ENCODE assay signal across 14 cellular contexts in genomic region chr15:62758952-62759349, GRCh38.
DNase-seq lines count a peak whose midpoint lies in the region; ATAC-seq and TF ChIP-seq lines count a peak whose summit lies in the region.
"Had no signal": no experiment of that assay in that cellular context is flagged by ENCODE, and none has a peak within 500 bp of the region (broad histone marks: within the 10 kb centered on the region; RNA-seq: fewer than 3 reads in every experiment).

No MANE protein-coding gene starts in this region.

- WGBS in GM23248 (ENCODE audit: low coverage in 1 of 2, low lambda C conversion rate in 2 of 2, missing lambda C conversion rate in 2 of 2), 2 experiments: 49 to 52% methylated on average over 4 of the region's 4 CpGs
- 73 to 85% (median 81%) methylated on average over 4 of the region's 4 CpGs for WGBS in stomach, 5 donors
- 89% methylated on average over 4 of the region's 4 CpGs for WGBS in smooth muscle cell (ENCODE audit: low lambda C conversion rate)

- ATAC-seq in HG02763 (IDR thresholded peaks at IDR 0.05; ENCODE audit: unreplicated experiment): no peak
- ATAC-seq in activated T-cell treated with anti-CD3 and anti-CD28 coated beads, Interleukin-2, amount 50 U/mL, for 72 hours (replicated peaks in 1 of 2): no peak
- ATAC-seq: effector memory CD8-positive, alpha-beta T cell had no signal

- H3K4me3 ChIP-seq in GM23248 (peak overlapping the region; percentile 35), right atrium auricular region (no peak overlapping the region), stomach (no peak overlapping the region), smooth muscle cell (no peak overlapping the region)

- H3K36me3 Mint-ChIP-seq in MCF 10A (ENCODE audit: insufficient read depth, unreplicated experiment): peaks cover 9% of the 10 kb centered on the region
- no peaks in the 10 kb centered on the region for H3K36me3 Mint-ChIP-seq in activated T-cell treated with anti-CD3 and anti-CD28 coated beads, Interleukin-2, amount 50 U/mL, for 72 hours (ENCODE audit: insufficient read depth in 2 of 2)

- H3K9me3 ChIP-seq in GM23248 (ENCODE audit: low read depth) (no peaks in the 10 kb centered on the region), right atrium auricular region (no peaks in the 10 kb centered on the region), stomach (no peaks in the 10 kb centered on the region), smooth muscle cell (replicated peaks; ENCODE audit: low read depth) (no peaks in the 10 kb centered on the region)

- in situ Hi-C loops in GM23248 (cut with MboI): no loop called here

- H3K27me3 Mint-ChIP-seq in MCF 10A (ENCODE audit: insufficient read depth, unreplicated experiment): no peaks in the 10 kb centered on the region
- H3K27me3 Mint-ChIP-seq in activated T-cell treated with anti-CD3 and anti-CD28 coated beads, Interleukin-2, amount 50 U/mL, for 72 hours (ENCODE audit: low read depth): no peaks in the 10 kb centered on the region

- BruUV-seq in MCF 10A (replicated peaks; lab: Mats Ljungman, UMichigan): no TSS peak

- no peaks in the 10 kb centered on the region for H3K79me2 ChIP-seq in GM23248 (ENCODE audit: insufficient read depth)
- H3K79me2 ChIP-seq in smooth muscle cell (ENCODE audit: low read depth): no peaks in the 10 kb centered on the region

- H3K9ac ChIP-seq in GM23248 (peak overlapping the region; percentile 75), smooth muscle cell (ENCODE audit: low read depth) (no peak overlapping the region)

- CTCF ChIA-PET in MCF 10A (lab: Yijun Ruan, JAX): interaction anchor here (0.8 to 2.2 kb wide), 3 partner anchors 289 to 367 kb away, joined by 3 to 9 read pairs (median 3); no protein-coding TSS in a partner anchor

- no peak for TF ChIP-seq EP300 in stomach (IDR thresholded peaks at IDR 0.05)

- H3K27ac Mint-ChIP-seq in MCF 10A (ENCODE audit: low read depth, unreplicated experiment): peak overlapping the region; percentile 74
- no peak overlapping the region for H3K27ac Mint-ChIP-seq in activated T-cell treated with anti-CD3 and anti-CD28 coated beads, Interleukin-2, amount 50 U/mL, for 72 hours
- H3K27ac Mint-ChIP-seq: activated T-helper 2 cell treated with anti-CD3 and anti-CD28 coated beads, Interferon-gamma antibody, Interleukin-2, Interleukin-4, amounts not matched to agents 10 μg/mL and 5 μg/mL and 100 μg/mL, durations not matched to agents 14 hours and 24 hours and 36 hours had no signal

- H3K4me2 ChIP-seq in GM23248 (ENCODE audit: unreplicated experiment) (peak overlapping the region; percentile 64), smooth muscle cell (no peak overlapping the region)

- H3K9me3 Mint-ChIP-seq in MCF 10A (ENCODE audit: unreplicated experiment): no peaks in the 10 kb centered on the region
- no peaks in the 10 kb centered on the region for H3K9me3 Mint-ChIP-seq in activated T-cell treated with anti-CD3 and anti-CD28 coated beads, Interleukin-2, amount 50 U/mL, for 72 hours
- H3K9me3 Mint-ChIP-seq: activated T-helper 2 cell treated with anti-CD3 and anti-CD28 coated beads, Interferon-gamma antibody, Interleukin-2, Interleukin-4, amounts not matched to agents 10 μg/mL and 5 μg/mL and 100 μg/mL, durations not matched to agents 14 hours and 24 hours and 36 hours; effector memory CD8-positive, alpha-beta T cell had no signal

- H4K20me1 ChIP-seq in GM23248 (ENCODE audit: insufficient read depth) (no peaks in the 10 kb centered on the region), smooth muscle cell (ENCODE audit: low read depth) (no peaks in the 10 kb centered on the region)

- no peaks in the 10 kb centered on the region for H3K9me2 ChIP-seq in GM23248 (ENCODE audit: insufficient read depth)

- H3F3A ChIP-seq in GM23248 (ENCODE audit: insufficient read depth): peaks cover 30% of the 10 kb centered on the region
- peaks cover 12% of the 10 kb centered on the region for H3F3A ChIP-seq in smooth muscle cell (ENCODE audit: low read depth)

- no peak overlapping the region for H3K4me3 Mint-ChIP-seq in MCF 10A (ENCODE audit: unreplicated experiment)
- no peak overlapping the region for H3K4me3 Mint-ChIP-seq in activated T-cell treated with anti-CD3 and anti-CD28 coated beads, Interleukin-2, amount 50 U/mL, for 72 hours
- H3K4me3 Mint-ChIP-seq: effector memory CD8-positive, alpha-beta T cell had no signal

- TF ChIP-seq POLR2A in stomach (IDR thresholded peaks at IDR 0.05): no peak

- peaks cover 27% of the 10 kb centered on the region for H3K4me1 Mint-ChIP-seq in MCF 10A (ENCODE audit: insufficient read depth, unreplicated experiment)
- no peaks in the 10 kb centered on the region for H3K4me1 Mint-ChIP-seq in activated T-cell treated with anti-CD3 and anti-CD28 coated beads, Interleukin-2, amount 50 U/mL, for 72 hours (ENCODE audit: low read depth)

- POLR2A ChIA-PET in MCF 10A (lab: Yijun Ruan, JAX): interaction anchor here (0.6 to 2.9 kb wide), 12 partner anchors 12 to 376 kb away, joined by 3 to 14 read pairs (median 6); partner anchors contain the start of gene TLN2

- H2AFZ ChIP-seq in GM23248 (no peak overlapping the region; the same call in 1 of the 2 replicates), smooth muscle cell (ENCODE audit: low read depth) (no peak overlapping the region)

- H3K4me1 ChIP-seq in GM23248 (ENCODE audit: insufficient read depth): peaks cover 21% of the 10 kb centered on the region
- peaks cover 0 to 11% of the 10 kb centered on the region in 2 donors for H3K4me1 ChIP-seq in right atrium auricular region
- H3K4me1 ChIP-seq in stomach: peaks cover 14 to 50% (median 42%) of the 10 kb centered on the region in 4 donors
- peaks cover 13% of the 10 kb centered on the region for H3K4me1 ChIP-seq in smooth muscle cell (ENCODE audit: low read depth)

- peak; percentile 44 for DNase-seq in GM23248
- no peak for DNase-seq in MCF 10A (ENCODE audit: unreplicated experiment)
- DNase-seq in right atrium auricular region (ENCODE audit: low spot score): no peak
- no peak for DNase-seq in stomach
- DNase-seq in activated T-cell treated with anti-CD3 and anti-CD28 coated beads, Interleukin-2, amount 50 U/mL, for 72 hours: no peak
- DNase-seq in NCI-H446 (lab: John Stamatoyannopoulos, UW): no peak
- no peak for DNase-seq in smooth muscle cell (lab: John Stamatoyannopoulos, UW; ENCODE audit: unreplicated experiment)
- DNase-seq: effector memory CD8-positive, alpha-beta T cell; NCI-H1694; NCI-H748 treated with DMSO at 0.1 percent for 48 hours; RPMI8226; stimulated activated CD4-positive, alpha-beta T cell treated with anti-CD3 and anti-CD28 coated beads, Interleukin-4, amount 100 ng/mL, for 1 hour had no signal

- H3K36me3 ChIP-seq in GM23248 (ENCODE audit: low read depth) (peaks cover 10% of the 10 kb centered on the region; the same call in 1 of the 2 replicates), right atrium auricular region (peaks cover 14% of the 10 kb centered on the region), stomach (peaks cover 6 to 53% (median 40%) of the 10 kb centered on the region in 4 donors), smooth muscle cell (ENCODE audit: low read depth) (no peaks in the 10 kb centered on the region)

- H3K27me3 ChIP-seq in GM23248 (replicated peaks; ENCODE audit: insufficient read depth): no peaks in the 10 kb centered on the region
- no peaks in the 10 kb centered on the region for H3K27me3 ChIP-seq in right atrium auricular region
- H3K27me3 ChIP-seq in stomach: no peaks in the 10 kb centered on the region
- H3K27me3 ChIP-seq in smooth muscle cell (ENCODE audit: low read depth): no peaks in the 10 kb centered on the region

- intact Hi-C loops in MCF 10A (cut with micrococcal nuclease): loop anchor here (1.0 to 5.0 kb wide), 2 partner anchors 17 to 367 kb away; partner anchors contain the start of gene TLN2
- intact Hi-C loops in stomach (cut with DNase I; ENCODE audit: low total_unique reads): no loop called here

- H3K27ac ChIP-seq in GM23248 (peak overlapping the region; percentile 93), right atrium auricular region (peak overlapping the region; percentile 41 to 70), stomach (peak overlapping the region; percentile 39 to 78 (median 76)), smooth muscle cell (ENCODE audit: low read depth) (no peak overlapping the region)

- TF ChIP-seq CTCF in MCF 10A (IDR thresholded peaks at IDR 0.05; ENCODE audit: unreplicated experiment): no peak
- TF ChIP-seq CTCF in right atrium auricular region (IDR thresholded peaks at IDR 0.05): no peak
- TF ChIP-seq CTCF in stomach (IDR thresholded peaks at IDR 0.05): no peak
- TF ChIP-seq CTCF in smooth muscle cell (IDR thresholded peaks at IDR 0.05; ENCODE audit: borderline replicate concordance, insufficient read depth, poor library complexity, severe bottlenecking): no peak
